1 cellular context compared by ENCODE assay signal in the genomic region with DNA sequence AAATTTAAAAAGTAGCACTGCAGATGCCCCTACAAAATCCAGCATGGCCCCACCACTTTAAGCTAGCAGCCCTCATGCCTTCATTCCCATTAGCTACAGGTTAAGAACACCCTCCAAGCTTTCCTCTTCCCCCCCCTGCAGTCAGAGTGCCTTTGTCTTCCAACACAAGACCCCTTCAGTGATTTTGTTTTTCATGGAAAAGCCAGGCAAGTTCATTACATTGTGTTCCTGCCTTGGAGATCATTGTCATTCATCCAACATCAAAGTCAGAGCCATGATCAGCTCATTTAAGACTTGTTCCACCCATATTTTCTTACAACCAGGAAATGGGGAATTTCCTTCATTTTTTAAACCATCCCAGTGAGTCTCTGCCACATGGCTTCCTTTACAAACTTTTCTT.
TF ChIP-seq lines count a peak whose summit lies in the region.

No MANE protein-coding gene starts in this region.

TF ChIP-seq in H1, 55 proteins besides CTCF, POLR2A, EP300 and RAD21 (continued from another document):
- TF ChIP-seq, protein P1, sequence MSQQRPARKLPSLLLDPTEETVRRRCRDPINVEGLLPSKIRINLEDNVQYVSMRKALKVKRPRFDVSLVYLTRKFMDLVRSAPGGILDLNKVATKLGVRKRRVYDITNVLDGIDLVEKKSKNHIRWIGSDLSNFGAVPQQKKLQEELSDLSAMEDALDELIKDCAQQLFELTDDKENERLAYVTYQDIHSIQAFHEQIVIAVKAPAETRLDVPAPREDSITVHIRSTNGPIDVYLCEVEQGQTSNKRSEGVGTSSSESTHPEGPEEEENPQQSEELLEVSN (IDR thresholded peaks at IDR 0.05) = 0 out of 2 replicates have a peak, but pooled peaks have one; percentile 25
- TF ChIP-seq SP1 (IDR thresholded peaks at IDR 0.05; ENCODE audit: low read depth, low read length) (no peak), CBX8 (IDR thresholded peaks at IDR 0.05; ENCODE audit: borderline replicate concordance, low read depth, low read length) (no peak), SIX5 (IDR thresholded peaks at IDR 0.05; ENCODE audit: low read depth, low read length) (no peak)
